In the genomic region with DNA sequence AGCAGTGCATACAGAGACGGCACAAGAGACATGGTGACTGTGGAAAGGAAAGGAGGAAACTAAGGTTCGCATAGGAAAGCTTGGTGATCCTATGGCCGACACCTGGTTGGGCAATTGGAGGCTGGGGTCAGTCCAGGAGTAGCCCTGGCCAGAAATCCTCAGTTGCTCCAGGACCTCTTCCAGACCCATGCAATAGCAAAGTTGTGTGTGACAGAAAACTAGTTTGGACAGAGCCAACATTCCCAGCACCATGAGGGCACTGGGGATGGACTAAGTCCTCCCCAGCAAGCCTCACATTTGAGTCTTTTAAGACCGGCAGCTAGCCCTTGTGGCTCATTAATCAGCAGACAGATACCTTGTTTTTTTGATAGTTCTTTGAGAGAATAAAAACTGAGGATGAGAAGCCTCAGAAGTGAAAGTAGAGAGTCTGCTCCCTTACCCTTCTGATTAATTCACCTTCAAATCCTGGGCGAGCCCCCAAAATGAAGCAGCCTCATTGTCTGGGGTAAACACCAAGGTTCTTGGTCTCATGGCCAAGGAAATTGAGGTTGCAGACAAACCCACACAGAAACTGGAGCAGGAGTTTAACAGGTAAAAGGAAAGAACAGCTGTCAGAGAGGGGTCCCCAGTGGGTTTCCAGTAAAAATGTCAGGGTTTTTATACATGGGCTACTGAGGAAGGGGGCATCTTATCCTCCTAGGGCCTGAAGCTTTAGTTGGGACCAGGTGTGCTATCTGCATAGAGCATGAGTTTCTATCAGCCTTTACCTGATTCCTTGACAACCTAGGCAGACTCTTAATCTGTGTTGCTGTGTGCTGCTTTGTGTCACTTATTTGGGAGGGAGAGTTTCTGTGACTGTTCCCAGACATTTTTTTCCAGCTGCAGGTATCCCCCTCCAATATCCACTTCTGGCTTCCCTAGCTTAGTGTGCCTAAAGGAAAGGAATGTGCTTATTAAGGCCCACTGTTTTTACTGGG, we compare ENCODE assay signal across 8 cellular contexts. TPM values are rescaled to one million over a fixed set of nuclear protein-coding genes. Genes with fewer than 3 reads are reported as not detected.
DNase-seq lines count a peak whose midpoint lies in the region; ATAC-seq and TF ChIP-seq lines count a peak whose summit lies in the region.

No MANE protein-coding gene starts in this region.

- DNase-seq in NCI-H1436 (lab: John Stamatoyannopoulos, UW), result peak; percentile 7
- DNase-seq in NCI-H1436 treated with DMSO at 0.1 percent for 48 hours (lab: John Stamatoyannopoulos, UW), result no peak
- DNase-seq in activated CD4-positive, CD25-positive, alpha-beta regulatory T cell treated with anti-CD3 and anti-CD28 coated beads, Interleukin-2, amount 50 U/mL, for 16 hours (ENCODE audit: low read depth, low spot score), result peak; percentile 20
- peak in 2 of 3 experiments; percentile 31 to 36 for DNase-seq in effector memory CD8-positive, alpha-beta T cell
- DNase-seq in stimulated activated naive B cell treated with anti-CD40 and anti-IgM and Interleukin-4, amounts not matched to agents 10 μg/mL and 1 μg/mL and 100 μg/mL, for 72 hours, result peak; percentile 51
- no peak for DNase-seq in cerebellum (ENCODE audit: low spot score)
- DNase-seq in HEK293T (ENCODE audit: extremely low spot score), result no peak

- H3K4me3 Mint-ChIP-seq in effector memory CD8-positive, alpha-beta T cell, result peak overlapping the region in 1 of 2 donors; percentile 55
- H3K4me3 Mint-ChIP-seq in stimulated activated naive B cell treated with anti-CD40 and anti-IgM and Interleukin-4, amounts not matched to agents 10 μg/mL and 1 μg/mL and 100 μg/mL, for 72 hours, result peak overlapping the region in 1 of 2 donors; percentile 8

- H3K36me3 Mint-ChIP-seq in effector memory CD8-positive, alpha-beta T cell (ENCODE audit: insufficient read depth), result peaks cover 67% of the 10 kb centered on the region
- peaks cover 67 to 76% of the 10 kb centered on the region in 2 donors for H3K36me3 Mint-ChIP-seq in stimulated activated naive B cell treated with anti-CD40 and anti-IgM and Interleukin-4, amounts not matched to agents 10 μg/mL and 1 μg/mL and 100 μg/mL, for 72 hours

- peaks cover 4 to 16% of the 10 kb centered on the region in 2 donors for H3K4me1 Mint-ChIP-seq in effector memory CD8-positive, alpha-beta T cell (ENCODE audit: low read depth in 2 of 2)
- peaks cover 2 to 16% of the 10 kb centered on the region in 2 donors for H3K4me1 Mint-ChIP-seq in stimulated activated naive B cell treated with anti-CD40 and anti-IgM and Interleukin-4, amounts not matched to agents 10 μg/mL and 1 μg/mL and 100 μg/mL, for 72 hours

- ATAC-seq in effector memory CD8-positive, alpha-beta T cell (replicated peaks), result peak; percentile 46
- ATAC-seq in stimulated activated naive B cell treated with anti-CD40 and anti-IgM and Interleukin-4, amounts not matched to agents 10 μg/mL and 1 μg/mL and 100 μg/mL, for 72 hours (replicated peaks), result peak; percentile 47 to 54
- ATAC-seq in GM19397 (IDR thresholded peaks at IDR 0.05; ENCODE audit: unreplicated experiment), result no peak

- H3K27ac Mint-ChIP-seq in effector memory CD8-positive, alpha-beta T cell, result peak overlapping the region; percentile 73 to 93
- H3K27ac Mint-ChIP-seq in stimulated activated naive B cell treated with anti-CD40 and anti-IgM and Interleukin-4, amounts not matched to agents 10 μg/mL and 1 μg/mL and 100 μg/mL, for 72 hours, result peak overlapping the region; percentile 89

- POLR2A ChIA-PET in HEK293T (lab: Yijun Ruan, JAX), result no interaction called here

- CTCF ChIA-PET in HEK293T (lab: Yijun Ruan, JAX), result interaction anchor here (1.4 to 1.5 kb wide), 2 partner anchors 205 to 321 kb away, joined by 5 to 7 read pairs; no protein-coding TSS in a partner anchor

- H3K9me3 Mint-ChIP-seq in effector memory CD8-positive, alpha-beta T cell, result peaks cover 0 to 4% of the 10 kb centered on the region in 2 donors
- H3K9me3 Mint-ChIP-seq in stimulated activated naive B cell treated with anti-CD40 and anti-IgM and Interleukin-4, amounts not matched to agents 10 μg/mL and 1 μg/mL and 100 μg/mL, for 72 hours, result peaks cover 32 to 35% of the 10 kb centered on the region in 2 donors

- no peaks in the 10 kb centered on the region for H3K27me3 Mint-ChIP-seq in effector memory CD8-positive, alpha-beta T cell
- no peaks in the 10 kb centered on the region for H3K27me3 Mint-ChIP-seq in stimulated activated naive B cell treated with anti-CD40 and anti-IgM and Interleukin-4, amounts not matched to agents 10 μg/mL and 1 μg/mL and 100 μg/mL, for 72 hours

TF ChIP-seq in HEK293T, 16 proteins besides CTCF, POLR2A, EP300 and RAD21:
- TF ChIP-seq L3MBTL2 (conservative IDR thresholded peaks at IDR 0.05), result no peak

RNA-seq across cellular contexts. Expression of a gene that starts 39.1 kb away (rescaled TPM):
- total RNA-seq in cerebellum, result 13.6 TPM

Comparison
In these comparisons a context has a peak if more than half of its experiments do, and no peak if none do; other contexts are left out.
1. DNase-seq: peak in NCI-H1436 (single experiment), activated CD4-positive, CD25-positive, alpha-beta regulatory T cell treated with anti-CD3 and anti-CD28 coated beads, Interleukin-2, amount 50 U/mL, for 16 hours (single experiment), effector memory CD8-positive, alpha-beta T cell (2 of 3) and stimulated activated naive B cell treated with anti-CD40 and anti-IgM and Interleukin-4, amounts not matched to agents 10 μg/mL and 1 μg/mL and 100 μg/mL, for 72 hours (single experiment); none in NCI-H1436 treated with DMSO at 0.1 percent for 48 hours (single experiment), cerebellum (single experiment) and HEK293T (single experiment).